1 cellular context compared by ENCODE assay signal in the genomic region with DNA sequence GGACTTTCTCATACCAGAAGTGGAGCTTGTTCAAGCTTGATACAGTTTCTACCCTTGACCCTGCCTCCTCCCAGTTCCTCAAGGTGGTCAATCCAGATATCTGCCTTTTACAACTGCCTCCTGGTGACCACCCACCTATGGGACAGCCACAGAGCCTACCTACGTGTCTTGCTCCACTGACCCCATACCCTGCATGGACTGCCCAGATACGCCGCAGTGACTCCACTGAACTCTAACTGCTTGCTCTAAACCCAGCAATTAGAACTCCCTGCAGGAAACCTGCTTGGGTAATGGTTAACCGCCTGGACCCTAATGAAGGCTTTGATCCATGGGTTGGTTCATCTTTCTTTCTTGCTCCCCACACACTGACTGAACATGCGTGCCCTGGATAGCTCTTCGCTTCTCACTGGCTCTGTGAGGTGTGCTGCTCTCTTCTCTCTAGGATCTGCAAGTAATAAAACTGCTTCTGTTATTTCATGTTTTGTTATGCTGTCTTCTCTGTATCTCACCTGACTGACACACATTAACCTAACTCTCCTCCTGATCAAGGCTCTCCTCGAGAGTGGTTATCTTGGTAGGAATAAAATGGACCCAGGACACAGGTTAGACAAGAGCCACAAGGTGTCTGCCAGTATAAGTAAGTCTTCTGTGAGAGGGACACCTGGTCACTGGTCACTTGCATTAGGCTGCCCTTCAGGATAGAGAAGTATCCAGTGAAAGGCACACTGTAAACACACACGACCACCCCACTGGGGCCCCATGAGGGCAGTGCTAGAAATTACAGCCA.
TF ChIP-seq lines count a peak whose summit lies in the region.

No MANE protein-coding gene starts in this region.

TF ChIP-seq in HepG2, 621 proteins besides CTCF, POLR2A, EP300 and RAD21 (continued from another document and continues in another):
- TF ChIP-seq, protein P1, sequence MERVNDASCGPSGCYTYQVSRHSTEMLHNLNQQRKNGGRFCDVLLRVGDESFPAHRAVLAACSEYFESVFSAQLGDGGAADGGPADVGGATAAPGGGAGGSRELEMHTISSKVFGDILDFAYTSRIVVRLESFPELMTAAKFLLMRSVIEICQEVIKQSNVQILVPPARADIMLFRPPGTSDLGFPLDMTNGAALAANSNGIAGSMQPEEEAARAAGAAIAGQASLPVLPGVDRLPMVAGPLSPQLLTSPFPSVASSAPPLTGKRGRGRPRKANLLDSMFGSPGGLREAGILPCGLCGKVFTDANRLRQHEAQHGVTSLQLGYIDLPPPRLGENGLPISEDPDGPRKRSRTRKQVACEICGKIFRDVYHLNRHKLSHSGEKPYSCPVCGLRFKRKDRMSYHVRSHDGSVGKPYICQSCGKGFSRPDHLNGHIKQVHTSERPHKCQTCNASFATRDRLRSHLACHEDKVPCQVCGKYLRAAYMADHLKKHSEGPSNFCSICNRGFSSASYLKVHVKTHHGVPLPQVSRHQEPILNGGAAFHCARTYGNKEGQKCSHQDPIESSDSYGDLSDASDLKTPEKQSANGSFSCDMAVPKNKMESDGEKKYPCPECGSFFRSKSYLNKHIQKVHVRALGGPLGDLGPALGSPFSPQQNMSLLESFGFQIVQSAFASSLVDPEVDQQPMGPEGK (CRISPR knock-in tag; IDR thresholded peaks at IDR 0.05) = peak; percentile 67
- TF ChIP-seq, protein P2, sequence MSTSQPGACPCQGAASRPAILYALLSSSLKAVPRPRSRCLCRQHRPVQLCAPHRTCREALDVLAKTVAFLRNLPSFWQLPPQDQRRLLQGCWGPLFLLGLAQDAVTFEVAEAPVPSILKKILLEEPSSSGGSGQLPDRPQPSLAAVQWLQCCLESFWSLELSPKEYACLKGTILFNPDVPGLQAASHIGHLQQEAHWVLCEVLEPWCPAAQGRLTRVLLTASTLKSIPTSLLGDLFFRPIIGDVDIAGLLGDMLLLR (CRISPR knock-in tag; IDR thresholded peaks at IDR 0.05) = no peak
- TF ChIP-seq HOXA5 (CRISPR knock-in tag; IDR thresholded peaks at IDR 0.05) (peak; percentile 53; the same call in 1 of the 2 replicates), ZNF333 (CRISPR knock-in tag; IDR thresholded peaks at IDR 0.05; ENCODE audit: borderline replicate concordance) (no peak), SRSF9 (IDR thresholded peaks at IDR 0.05; ENCODE audit: borderline replicate concordance, insufficient read depth, low read depth, low read length, poor library complexity, severe bottlenecking) (no peak), SIN3A (IDR thresholded peaks at IDR 0.05; ENCODE audit: borderline replicate concordance, low read depth, low read length) (0 out of 2 replicates have a peak, but pooled peaks have one; percentile 44), KMT2B (CRISPR knock-in tag; IDR thresholded peaks at IDR 0.05) (peak; percentile 58; the same call in 1 of the 2 replicates), ZSCAN30 (CRISPR knock-in tag; IDR thresholded peaks at IDR 0.05) (no peak), POLR2AphosphoS2 (IDR thresholded peaks at IDR 0.05; ENCODE audit: low read depth, low read length) (no peak), ERF (CRISPR knock-in tag; IDR thresholded peaks at IDR 0.05) (peak; percentile 86; the same call in 1 of the 2 replicates), NONO (IDR thresholded peaks at IDR 0.05) (no peak), NONO (CRISPR knock-in tag; conservative IDR thresholded peaks at IDR 0.05) (no peak), GZF1 (CRISPR knock-in tag; IDR thresholded peaks at IDR 0.05) (no peak), ZNF772 (CRISPR knock-in tag; IDR thresholded peaks at IDR 0.05) (no peak), ZFP1 (CRISPR knock-in tag; IDR thresholded peaks at IDR 0.05) (peak; percentile 52; the same call in 1 of the 2 replicates), SP4 (CRISPR knock-in tag; IDR thresholded peaks at IDR 0.05) (no peak), STAG1 (CRISPR knock-in tag; IDR thresholded peaks at IDR 0.05) (peak; percentile 35), CHD4 (IDR thresholded peaks at IDR 0.05; ENCODE audit: borderline replicate concordance, low read length) (peak; percentile 13; the same call in 1 of the 2 replicates), ZNF510 (CRISPR knock-in tag; IDR thresholded peaks at IDR 0.05; ENCODE audit: low read depth) (no peak), ZNF891 (CRISPR knock-in tag; IDR thresholded peaks at IDR 0.05) (peak; percentile 55; the same call in 1 of the 2 replicates), SRF (IDR thresholded peaks at IDR 0.05; ENCODE audit: low read depth, low read length) (0 out of 2 replicates have a peak, but pooled peaks have one; percentile 30), NFIB (CRISPR knock-in tag; IDR thresholded peaks at IDR 0.05; ENCODE audit: borderline replicate concordance) (no peak), SRSF4 (IDR thresholded peaks at IDR 0.05; ENCODE audit: low read depth, low read length, poor library complexity, severe bottlenecking) (no peak), ARNT (IDR thresholded peaks at IDR 0.05) (no peak), ZNF205 (CRISPR knock-in tag; IDR thresholded peaks at IDR 0.05) (no peak), PHF20 (CRISPR knock-in tag; IDR thresholded peaks at IDR 0.05) (no peak), ZNF556 (CRISPR knock-in tag; IDR thresholded peaks at IDR 0.05; ENCODE audit: borderline replicate concordance) (peak; percentile 84), ZNF33B (CRISPR knock-in tag; IDR thresholded peaks at IDR 0.05) (no peak), KAT7 (CRISPR knock-in tag; IDR thresholded peaks at IDR 0.05; ENCODE audit: borderline replicate concordance) (peak; percentile 94), TRIM24 (CRISPR knock-in tag; IDR thresholded peaks at IDR 0.05) (no peak), ZNF30 (CRISPR knock-in tag; IDR thresholded peaks at IDR 0.05) (no peak; the same call in 1 of the 2 replicates), SP5 (CRISPR knock-in tag; IDR thresholded peaks at IDR 0.05; ENCODE audit: borderline replicate concordance, low read depth) (no peak), KDM5B (CRISPR knock-in tag; IDR thresholded peaks at IDR 0.05; ENCODE audit: borderline replicate concordance) (no peak), FOXA3 (CRISPR knock-in tag; IDR thresholded peaks at IDR 0.05) (peak; percentile 58), MBNL3 (CRISPR knock-in tag; conservative IDR thresholded peaks at IDR 0.05) (no peak), ZBTB42 (CRISPR knock-in tag; IDR thresholded peaks at IDR 0.05) (peak; percentile 75; the same call in 1 of the 2 replicates), PAX8 (CRISPR knock-in tag; IDR thresholded peaks at IDR 0.05; ENCODE audit: borderline replicate concordance) (no peak), RFX5 (IDR thresholded peaks at IDR 0.05; ENCODE audit: low read depth, low read length) (no peak), ZNF546 (CRISPR knock-in tag; conservative IDR thresholded peaks at IDR 0.05) (no peak), KLF12 (CRISPR knock-in tag; IDR thresholded peaks at IDR 0.05; ENCODE audit: borderline replicate concordance) (no peak; the same call in 1 of the 2 replicates)
- TF ChIP-seq, protein P3, sequence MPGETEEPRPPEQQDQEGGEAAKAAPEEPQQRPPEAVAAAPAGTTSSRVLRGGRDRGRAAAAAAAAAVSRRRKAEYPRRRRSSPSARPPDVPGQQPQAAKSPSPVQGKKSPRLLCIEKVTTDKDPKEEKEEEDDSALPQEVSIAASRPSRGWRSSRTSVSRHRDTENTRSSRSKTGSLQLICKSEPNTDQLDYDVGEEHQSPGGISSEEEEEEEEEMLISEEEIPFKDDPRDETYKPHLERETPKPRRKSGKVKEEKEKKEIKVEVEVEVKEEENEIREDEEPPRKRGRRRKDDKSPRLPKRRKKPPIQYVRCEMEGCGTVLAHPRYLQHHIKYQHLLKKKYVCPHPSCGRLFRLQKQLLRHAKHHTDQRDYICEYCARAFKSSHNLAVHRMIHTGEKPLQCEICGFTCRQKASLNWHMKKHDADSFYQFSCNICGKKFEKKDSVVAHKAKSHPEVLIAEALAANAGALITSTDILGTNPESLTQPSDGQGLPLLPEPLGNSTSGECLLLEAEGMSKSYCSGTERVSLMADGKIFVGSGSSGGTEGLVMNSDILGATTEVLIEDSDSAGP (CRISPR knock-in tag; IDR thresholded peaks at IDR 0.05; ENCODE audit: borderline replicate concordance) = peak; percentile 66; the same call in 1 of the 2 replicates
- TF ChIP-seq, protein P4, sequence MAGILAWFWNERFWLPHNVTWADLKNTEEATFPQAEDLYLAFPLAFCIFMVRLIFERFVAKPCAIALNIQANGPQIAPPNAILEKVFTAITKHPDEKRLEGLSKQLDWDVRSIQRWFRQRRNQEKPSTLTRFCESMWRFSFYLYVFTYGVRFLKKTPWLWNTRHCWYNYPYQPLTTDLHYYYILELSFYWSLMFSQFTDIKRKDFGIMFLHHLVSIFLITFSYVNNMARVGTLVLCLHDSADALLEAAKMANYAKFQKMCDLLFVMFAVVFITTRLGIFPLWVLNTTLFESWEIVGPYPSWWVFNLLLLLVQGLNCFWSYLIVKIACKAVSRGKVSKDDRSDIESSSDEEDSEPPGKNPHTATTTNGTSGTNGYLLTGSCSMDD (CRISPR knock-in tag; IDR thresholded peaks at IDR 0.05) = no peak
- TF ChIP-seq, protein P5, sequence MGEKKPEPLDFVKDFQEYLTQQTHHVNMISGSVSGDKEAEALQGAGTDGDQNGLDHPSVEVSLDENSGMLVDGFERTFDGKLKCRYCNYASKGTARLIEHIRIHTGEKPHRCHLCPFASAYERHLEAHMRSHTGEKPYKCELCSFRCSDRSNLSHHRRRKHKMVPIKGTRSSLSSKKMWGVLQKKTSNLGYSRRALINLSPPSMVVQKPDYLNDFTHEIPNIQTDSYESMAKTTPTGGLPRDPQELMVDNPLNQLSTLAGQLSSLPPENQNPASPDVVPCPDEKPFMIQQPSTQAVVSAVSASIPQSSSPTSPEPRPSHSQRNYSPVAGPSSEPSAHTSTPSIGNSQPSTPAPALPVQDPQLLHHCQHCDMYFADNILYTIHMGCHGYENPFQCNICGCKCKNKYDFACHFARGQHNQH (CRISPR knock-in tag; IDR thresholded peaks at IDR 0.05) = peak; percentile 94
- TF ChIP-seq, protein P6, sequence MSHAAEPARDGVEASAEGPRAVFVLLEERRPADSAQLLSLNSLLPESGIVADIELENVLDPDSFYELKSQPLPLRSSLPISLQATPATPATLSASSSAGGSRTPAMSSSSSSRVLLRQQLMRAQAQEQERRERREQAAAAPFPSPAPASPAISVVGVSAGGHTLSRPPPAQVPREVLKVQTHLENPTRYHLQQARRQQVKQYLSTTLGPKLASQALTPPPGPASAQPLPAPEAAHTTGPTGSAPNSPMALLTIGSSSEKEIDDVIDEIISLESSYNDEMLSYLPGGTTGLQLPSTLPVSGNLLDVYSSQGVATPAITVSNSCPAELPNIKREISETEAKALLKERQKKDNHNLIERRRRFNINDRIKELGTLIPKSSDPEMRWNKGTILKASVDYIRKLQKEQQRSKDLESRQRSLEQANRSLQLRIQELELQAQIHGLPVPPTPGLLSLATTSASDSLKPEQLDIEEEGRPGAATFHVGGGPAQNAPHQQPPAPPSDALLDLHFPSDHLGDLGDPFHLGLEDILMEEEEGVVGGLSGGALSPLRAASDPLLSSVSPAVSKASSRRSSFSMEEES (CRISPR knock-in tag; IDR thresholded peaks at IDR 0.05) = no peak
- TF ChIP-seq, protein P7, sequence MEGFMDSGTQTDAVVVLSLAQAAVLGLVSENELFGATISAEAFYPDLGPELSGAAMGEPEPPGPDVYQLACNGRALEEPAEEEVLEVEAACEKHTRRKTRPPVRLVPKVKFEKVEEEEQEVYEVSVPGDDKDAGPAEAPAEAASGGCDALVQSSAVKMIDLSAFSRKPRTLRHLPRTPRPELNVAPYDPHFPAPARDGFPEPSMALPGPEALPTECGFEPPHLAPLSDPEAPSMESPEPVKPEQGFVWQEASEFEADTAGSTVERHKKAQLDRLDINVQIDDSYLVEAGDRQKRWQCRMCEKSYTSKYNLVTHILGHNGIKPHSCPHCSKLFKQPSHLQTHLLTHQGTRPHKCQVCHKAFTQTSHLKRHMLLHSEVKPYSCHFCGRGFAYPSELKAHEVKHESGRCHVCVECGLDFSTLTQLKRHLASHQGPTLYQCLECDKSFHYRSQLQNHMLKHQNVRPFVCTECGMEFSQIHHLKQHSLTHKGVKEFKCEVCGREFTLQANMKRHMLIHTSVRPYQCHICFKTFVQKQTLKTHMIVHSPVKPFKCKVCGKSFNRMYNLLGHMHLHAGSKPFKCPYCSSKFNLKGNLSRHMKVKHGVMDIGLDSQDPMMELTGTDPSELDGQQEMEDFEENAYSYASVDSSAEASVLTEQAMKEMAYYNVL (CRISPR knock-in tag; IDR thresholded peaks at IDR 0.05; ENCODE audit: borderline replicate concordance) = peak; percentile 67; the same call in 1 of the 2 replicates
- TF ChIP-seq, protein P8, sequence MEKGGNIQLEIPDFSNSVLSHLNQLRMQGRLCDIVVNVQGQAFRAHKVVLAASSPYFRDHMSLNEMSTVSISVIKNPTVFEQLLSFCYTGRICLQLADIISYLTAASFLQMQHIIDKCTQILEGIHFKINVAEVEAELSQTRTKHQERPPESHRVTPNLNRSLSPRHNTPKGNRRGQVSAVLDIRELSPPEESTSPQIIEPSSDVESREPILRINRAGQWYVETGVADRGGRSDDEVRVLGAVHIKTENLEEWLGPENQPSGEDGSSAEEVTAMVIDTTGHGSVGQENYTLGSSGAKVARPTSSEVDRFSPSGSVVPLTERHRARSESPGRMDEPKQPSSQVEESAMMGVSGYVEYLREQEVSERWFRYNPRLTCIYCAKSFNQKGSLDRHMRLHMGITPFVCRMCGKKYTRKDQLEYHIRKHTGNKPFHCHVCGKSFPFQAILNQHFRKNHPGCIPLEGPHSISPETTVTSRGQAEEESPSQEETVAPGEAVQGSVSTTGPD (CRISPR knock-in tag; IDR thresholded peaks at IDR 0.05) = no peak; the same call in 1 of the 2 replicates
- TF ChIP-seq, protein P9, sequence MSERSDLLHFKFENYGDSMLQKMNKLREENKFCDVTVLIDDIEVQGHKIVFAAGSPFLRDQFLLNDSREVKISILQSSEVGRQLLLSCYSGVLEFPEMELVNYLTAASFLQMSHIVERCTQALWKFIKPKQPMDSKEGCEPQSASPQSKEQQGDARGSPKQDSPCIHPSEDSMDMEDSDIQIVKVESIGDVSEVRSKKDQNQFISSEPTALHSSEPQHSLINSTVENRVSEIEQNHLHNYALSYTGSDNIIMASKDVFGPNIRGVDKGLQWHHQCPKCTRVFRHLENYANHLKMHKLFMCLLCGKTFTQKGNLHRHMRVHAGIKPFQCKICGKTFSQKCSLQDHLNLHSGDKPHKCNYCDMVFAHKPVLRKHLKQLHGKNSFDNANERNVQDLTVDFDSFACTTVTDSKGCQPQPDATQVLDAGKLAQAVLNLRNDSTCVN (CRISPR knock-in tag; IDR thresholded peaks at IDR 0.05; ENCODE audit: borderline replicate concordance) = 0 out of 2 replicates have a peak, but pooled peaks have one; percentile 37
- TF ChIP-seq, protein P10, sequence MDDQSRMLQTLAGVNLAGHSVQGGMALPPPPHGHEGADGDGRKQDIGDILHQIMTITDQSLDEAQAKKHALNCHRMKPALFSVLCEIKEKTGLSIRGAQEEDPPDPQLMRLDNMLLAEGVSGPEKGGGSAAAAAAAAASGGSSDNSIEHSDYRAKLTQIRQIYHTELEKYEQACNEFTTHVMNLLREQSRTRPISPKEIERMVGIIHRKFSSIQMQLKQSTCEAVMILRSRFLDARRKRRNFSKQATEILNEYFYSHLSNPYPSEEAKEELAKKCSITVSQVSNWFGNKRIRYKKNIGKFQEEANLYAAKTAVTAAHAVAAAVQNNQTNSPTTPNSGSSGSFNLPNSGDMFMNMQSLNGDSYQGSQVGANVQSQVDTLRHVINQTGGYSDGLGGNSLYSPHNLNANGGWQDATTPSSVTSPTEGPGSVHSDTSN (CRISPR knock-in tag; IDR thresholded peaks at IDR 0.05; ENCODE audit: borderline replicate concordance) = no peak
- TF ChIP-seq, protein P11, sequence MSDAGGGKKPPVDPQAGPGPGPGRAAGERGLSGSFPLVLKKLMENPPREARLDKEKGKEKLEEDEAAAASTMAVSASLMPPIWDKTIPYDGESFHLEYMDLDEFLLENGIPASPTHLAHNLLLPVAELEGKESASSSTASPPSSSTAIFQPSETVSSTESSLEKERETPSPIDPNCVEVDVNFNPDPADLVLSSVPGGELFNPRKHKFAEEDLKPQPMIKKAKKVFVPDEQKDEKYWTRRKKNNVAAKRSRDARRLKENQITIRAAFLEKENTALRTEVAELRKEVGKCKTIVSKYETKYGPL (CRISPR knock-in tag; IDR thresholded peaks at IDR 0.05) = no peak
